11 cellular contexts compared by ENCODE assay signal in genomic region chr1:235207202-235207565, GRCh38. TPM values are rescaled to one million over a fixed set of nuclear protein-coding genes. Genes with fewer than 3 reads are reported as not detected.
DNase-seq lines count a peak whose midpoint lies in the region; ATAC-seq, FAIRE-seq and TF ChIP-seq lines count a peak whose summit lies in the region.
"Had no signal": no experiment of that assay in that cellular context is flagged by ENCODE, and none has a peak within 500 bp of the region (broad histone marks: within the 10 kb centered on the region; RNA-seq: fewer than 3 reads in every experiment).

No MANE protein-coding gene starts in this region.

- H3K4me3 ChIP-seq in MM.1S (ENCODE audit: low read length): no peak overlapping the region
- no peak overlapping the region for H3K4me3 ChIP-seq in GM23248
- H3K4me3 ChIP-seq: tibial nerve had no signal

- peaks cover 34% of the 10 kb centered on the region for H3K36me3 Mint-ChIP-seq in central memory CD8-positive, alpha-beta T cell (ENCODE audit: insufficient read depth)

- H3K9me2 ChIP-seq in MM.1S (replicated peaks; ENCODE audit: insufficient read depth, low read length) (no peaks in the 10 kb centered on the region), GM23248 (ENCODE audit: insufficient read depth) (no peaks in the 10 kb centered on the region)

- H3K4me1 Mint-ChIP-seq in central memory CD8-positive, alpha-beta T cell: peaks cover 21% of the 10 kb centered on the region

- H3K79me2 ChIP-seq in MM.1S (ENCODE audit: low read length) (no peaks in the 10 kb centered on the region), GM23248 (ENCODE audit: insufficient read depth) (peaks cover 11% of the 10 kb centered on the region; the same call in 1 of the 2 replicates)

- H4K20me1 ChIP-seq in MM.1S (ENCODE audit: insufficient read depth, low read length) (no peaks in the 10 kb centered on the region), GM23248 (ENCODE audit: insufficient read depth) (no peaks in the 10 kb centered on the region)

- H2AFZ ChIP-seq in MM.1S (ENCODE audit: low read length): no peak overlapping the region
- no peak overlapping the region for H2AFZ ChIP-seq in GM23248

- no peak for FAIRE-seq in GM19239 (lab: Jason Lieb, UNC)

- H3K4me2 ChIP-seq in MM.1S (ENCODE audit: low read depth, low read length): no peak overlapping the region
- H3K4me2 ChIP-seq in GM23248 (ENCODE audit: unreplicated experiment): no peak overlapping the region

- no peak for TF ChIP-seq CTCF in MM.1S (IDR thresholded peaks at IDR 0.05; ENCODE audit: low read length)

- H3F3A ChIP-seq in MM.1S (ENCODE audit: insufficient read depth, low read length) (no peaks in the 10 kb centered on the region), GM23248 (ENCODE audit: insufficient read depth) (no peaks in the 10 kb centered on the region)

- no peak overlapping the region for H3K4me3 Mint-ChIP-seq in central memory CD8-positive, alpha-beta T cell

- H3K27ac Mint-ChIP-seq in central memory CD8-positive, alpha-beta T cell (ENCODE audit: low read depth): peak overlapping the region; percentile 49

- H3K9me3 Mint-ChIP-seq in central memory CD8-positive, alpha-beta T cell: no peaks in the 10 kb centered on the region

- H3K9ac ChIP-seq in MM.1S (ENCODE audit: low read length): no peak overlapping the region
- no peak overlapping the region for H3K9ac ChIP-seq in GM23248

- no peaks in the 10 kb centered on the region for H3K9me3 ChIP-seq in MM.1S (replicated peaks; ENCODE audit: insufficient read depth, low read length)
- no peaks in the 10 kb centered on the region for H3K9me3 ChIP-seq in GM23248 (ENCODE audit: low read depth)
- H3K9me3 ChIP-seq: tibial nerve had no signal

- H3K27me3 Mint-ChIP-seq in central memory CD8-positive, alpha-beta T cell: no peaks in the 10 kb centered on the region

- H3K36me3 ChIP-seq in MM.1S (replicated peaks; ENCODE audit: insufficient read depth, low read length): no peaks in the 10 kb centered on the region
- H3K36me3 ChIP-seq in GM23248 (ENCODE audit: low read depth): peaks cover 31% of the 10 kb centered on the region

- WGBS in GM23248 (ENCODE audit: low coverage in 1 of 2, low lambda C conversion rate in 2 of 2, missing lambda C conversion rate in 2 of 2), 2 experiments: 96 to 98% methylated on average over 2 of the region's 2 CpGs

- no peaks in the 10 kb centered on the region for H3K27me3 ChIP-seq in MM.1S (replicated peaks; ENCODE audit: insufficient read depth, low read length)
- no peaks in the 10 kb centered on the region for H3K27me3 ChIP-seq in GM23248 (replicated peaks; ENCODE audit: insufficient read depth)
- H3K27me3 ChIP-seq: tibial nerve had no signal

- DNase-seq in MM.1S (peak; percentile 60), SK-N-DZ (ENCODE audit: low spot score) (no peak), HK-2 (ENCODE audit: unreplicated experiment) (no peak), GM19239 (ENCODE audit: insufficient read length, low spot score) (no peak), GM23248 (no peak)
- peak; percentile 18 to 24 for DNase-seq in activated CD4-positive, alpha-beta T cell treated with anti-CD3 and anti-CD28 coated beads, Interleukin-2, amount 50 U/mL, for 4 hours
- no peak for DNase-seq in central memory CD8-positive, alpha-beta T cell (ENCODE audit: low spot score in 2 of 2)
- DNase-seq in stimulated activated CD8-positive, alpha-beta memory T cell treated with anti-CD3 and anti-CD28 coated beads, Interleukin-4, amount 100 ng/mL, for 24 hours (ENCODE audit: low read depth): peak; percentile 7
- DNase-seq: right cardiac atrium had no signal

- peak; percentile 93 for ATAC-seq in central memory CD8-positive, alpha-beta T cell (replicated peaks; ENCODE audit: extremely low read depth, poor library complexity, severe bottlenecking)
- ATAC-seq: PC-3, right cardiac atrium had no signal

- H3K27ac ChIP-seq in MM.1S (ENCODE audit: low read length): no peak overlapping the region
- no peak overlapping the region for H3K27ac ChIP-seq in GM23248
- H3K27ac ChIP-seq: tibial nerve had no signal

- in situ Hi-C loops in GM23248 (cut with MboI): no loop called here

- H3K4me1 ChIP-seq in MM.1S (ENCODE audit: low read length) (peaks cover 7% of the 10 kb centered on the region), GM23248 (ENCODE audit: insufficient read depth) (no peaks in the 10 kb centered on the region)
- H3K4me1 ChIP-seq: tibial nerve had no signal

RNA-seq across cellular contexts. Expression of gene RBM34, which starts 46.1 kb away (rescaled TPM):
- 62.2 and 128 TPM in 2 replicates for polyA plus RNA-seq in SK-N-DZ (2014; cell fraction: cytosol; rRNA removed)
- 54.2 and 66.8 TPM in 2 replicates for polyA plus RNA-seq in SK-N-DZ (2014; cell fraction: nucleus; rRNA removed)
- 38.7 and 53.6 TPM in 2 replicates for total RNA-seq in GM23248 (2014; rRNA removed; shearing (Covaris generic))
- polyA plus RNA-seq in GM23248 (2016; fragmentation: Nextera tagmentation; extraction: Ambion mirVana): 75.7 and 79.3 TPM in 2 replicates

Comparison
In these comparisons a context has a peak if more than half of its experiments do, and no peak if none do; other contexts are left out.
1. DNase-seq: peak in MM.1S (single experiment), activated CD4-positive, alpha-beta T cell treated with anti-CD3 and anti-CD28 coated beads, Interleukin-2, amount 50 U/mL, for 4 hours (2 of 2) and stimulated activated CD8-positive, alpha-beta memory T cell treated with anti-CD3 and anti-CD28 coated beads, Interleukin-4, amount 100 ng/mL, for 24 hours (single experiment); none in central memory CD8-positive, alpha-beta T cell (0 of 2), SK-N-DZ (single experiment), HK-2 (single experiment), GM19239 (single experiment) and GM23248 (single experiment).